Comparison of ENCODE assay signal across 22 cellular contexts in genomic region chr16:58099097-58099955, GRCh38.
"Had no signal": no experiment of that assay in that cellular context is flagged by ENCODE, and none has a peak within 500 bp of the region (broad histone marks: within the 10 kb centered on the region; RNA-seq: fewer than 3 reads in every experiment).

No MANE protein-coding gene starts in this region.

- DNase-seq: activated CD4-positive, alpha-beta T cell treated with anti-CD3 and anti-CD28 coated beads for 4 hours; activated CD4-positive, alpha-beta T cell treated with anti-CD3 and anti-CD28 coated beads, Interleukin-2, amount 50 U/mL, for 48 hours; activated CD4-positive, CD25-positive, alpha-beta regulatory T cell; activated CD8-positive, alpha-beta memory T cell treated with anti-CD3 and anti-CD28 coated beads, Interleukin-2, amount 50 U/mL, for 48 hours; activated naive CD4-positive, alpha-beta T cell; activated T-cell treated with anti-CD3 and anti-CD28 coated beads, Interleukin-2, amount 50 U/mL, for 4 hours; adrenal gland; colonic mucosa; dorsolateral prefrontal cortex; effector memory CD8-positive, alpha-beta T cell; gastrocnemius medialis; head of caudate nucleus; nucleus accumbens; right cardiac atrium; small intestine; stimulated activated CD4-positive, alpha-beta T cell treated with anti-CD3 and anti-CD28 coated beads, Interleukin-2, amount 100 ng/mL, for 24 hours; stimulated activated naive CD8-positive, alpha-beta T cell treated with anti-CD3 and anti-CD28 coated beads, Interleukin-15, amount 100 ng/mL, for 72 hours; uterus had no signal

- H3K4me1 ChIP-seq: adrenal gland, ascending aorta, colonic mucosa, gastrocnemius medialis, parathyroid adenoma, uterus had no signal

- H2AFZ ChIP-seq: parathyroid adenoma had no signal

- H3K27ac ChIP-seq: adrenal gland, ascending aorta, colonic mucosa, dorsolateral prefrontal cortex, gastrocnemius medialis, parathyroid adenoma, tibial nerve, uterus had no signal

- H3K36me3 ChIP-seq: adrenal gland, ascending aorta, colonic mucosa, gastrocnemius medialis, tibial nerve, uterus had no signal

- H3K79me2 ChIP-seq: parathyroid adenoma had no signal

- H3K4me3 ChIP-seq: adrenal gland, ascending aorta, colonic mucosa, dorsolateral prefrontal cortex, gastrocnemius medialis, lung, tibial nerve, uterus had no signal

- H3K9me3 ChIP-seq: adrenal gland, ascending aorta, colonic mucosa, gastrocnemius medialis, tibial nerve, uterus had no signal

- H3K9ac ChIP-seq: parathyroid adenoma had no signal

- H3K27me3 ChIP-seq: adrenal gland, ascending aorta, colonic mucosa, dorsolateral prefrontal cortex, tibial nerve, uterus had no signal
